ENCODE assay signal across 10 cellular contexts in genomic region chr6:133977983-133978895, GRCh38. TPM values are rescaled to one million over a fixed set of nuclear protein-coding genes. Genes with fewer than 3 reads are reported as not detected.
DNase-seq lines count a peak whose midpoint lies in the region; ATAC-seq and TF ChIP-seq lines count a peak whose summit lies in the region.
"Had no signal": no experiment of that assay in that cellular context is flagged by ENCODE, and none has a peak within 500 bp of the region (broad histone marks: within the 10 kb centered on the region; RNA-seq: fewer than 3 reads in every experiment).

No MANE protein-coding gene starts in this region.

- H3K27ac Mint-ChIP-seq in CD4-positive, CD25-positive, alpha-beta regulatory T cell = peak overlapping the region in 2 of 3 donors; percentile 34 to 62
- peak overlapping the region; percentile 38 for H3K27ac Mint-ChIP-seq in HFFc6
- peak overlapping the region in 4 of 10 donors; percentile 2 to 56 (median 22) for H3K27ac Mint-ChIP-seq in naive thymus-derived CD8-positive, alpha-beta T cell
- no peak overlapping the region for H3K27ac Mint-ChIP-seq in T-cell

- H3K36me3 Mint-ChIP-seq in CD4-positive, CD25-positive, alpha-beta regulatory T cell = peaks cover 22% of the 10 kb centered on the region
- H3K36me3 Mint-ChIP-seq in HFFc6 (ENCODE audit: low read depth) (peaks cover 10% of the 10 kb centered on the region), T-cell (peaks cover 15% of the 10 kb centered on the region)
- peaks cover 4 to 27% (median 8%) of the 10 kb centered on the region in 3 donors for H3K36me3 Mint-ChIP-seq in naive thymus-derived CD8-positive, alpha-beta T cell

- H2AFZ ChIP-seq in hepatocyte = no peak overlapping the region

- no peaks in the 10 kb centered on the region for H3K9me3 ChIP-seq in CD4-positive, CD25-positive, alpha-beta regulatory T cell (ENCODE audit: control insufficient read depth in 2 of 2, low read length in 2 of 2)
- H3K9me3 ChIP-seq in hepatocyte (ENCODE audit: low read depth) = no peaks in the 10 kb centered on the region
- H3K9me3 ChIP-seq: stomach had no signal

- H3K4me2 ChIP-seq in hepatocyte = no peak overlapping the region

- POLR2A ChIA-PET in naive thymus-derived CD8-positive, alpha-beta T cell (lab: Charles Lee) = no interaction called here
- POLR2A ChIA-PET in T-cell (lab: Charles Lee) = no interaction called here

- H3K4me3 Mint-ChIP-seq in CD4-positive, CD25-positive, alpha-beta regulatory T cell = no peak overlapping the region
- H3K4me3 Mint-ChIP-seq in HFFc6 (no peak overlapping the region), T-cell (no peak overlapping the region)
- no peak overlapping the region for H3K4me3 Mint-ChIP-seq in naive thymus-derived CD8-positive, alpha-beta T cell

- H3K9me3 Mint-ChIP-seq in CD4-positive, CD25-positive, alpha-beta regulatory T cell = peaks cover 0 to 1% (median 0%) of the 10 kb centered on the region in 7 donors
- no peaks in the 10 kb centered on the region for H3K9me3 Mint-ChIP-seq in HFFc6
- H3K9me3 Mint-ChIP-seq in naive thymus-derived CD8-positive, alpha-beta T cell = no peaks in the 10 kb centered on the region
- H3K9me3 Mint-ChIP-seq in T-cell = no peaks in the 10 kb centered on the region

- no peak for DNase-seq in CD4-positive, CD25-positive, alpha-beta regulatory T cell
- peak; percentile 66 for DNase-seq in HFFc6
- DNase-seq in SW480 (ENCODE audit: low spot score) = peak; percentile 28
- DNase-seq in hepatocyte (ENCODE audit: low spot score) = peak; percentile 55
- no peak for DNase-seq in KBM-7
- no peak for DNase-seq in naive thymus-derived CD8-positive, alpha-beta T cell
- no peak for DNase-seq in T-cell
- DNase-seq in activated CD4-positive, CD25-positive, alpha-beta regulatory T cell (lab: John Stamatoyannopoulos, UW) = no peak
- DNase-seq: activated T-cell treated with anti-CD3 and anti-CD28 coated beads, Interleukin-2, amount 50 U/mL, for 48 hours; stomach had no signal

- TF ChIP-seq CTCF in HFFc6 (IDR thresholded peaks at IDR 0.05) = no peak
- TF ChIP-seq CTCF in hepatocyte (IDR thresholded peaks at IDR 0.05; ENCODE audit: poor library complexity) = no peak

- in situ Hi-C loops in KBM-7 (cut with MboI; ENCODE audit: low pct_unique_long_range_greater_than_20kb, low sequenced_read_pairs) = no loop called here

- 56% methylated on average over 2 of the region's 2 CpGs for WGBS in hepatocyte (ENCODE audit: low lambda C conversion rate, missing lambda C conversion rate)

- peaks cover 36% of the 10 kb centered on the region for H3K79me2 ChIP-seq in hepatocyte

- no peak overlapping the region for H3K4me3 ChIP-seq in CD4-positive, CD25-positive, alpha-beta regulatory T cell (ENCODE audit: low read depth, low read length)
- no peak overlapping the region for H3K4me3 ChIP-seq in hepatocyte
- H3K4me3 ChIP-seq: stomach had no signal

- no peak for ATAC-seq in CD4-positive, CD25-positive, alpha-beta regulatory T cell (ENCODE audit: low read depth in 2 of 2)
- ATAC-seq in naive thymus-derived CD8-positive, alpha-beta T cell = no peak
- ATAC-seq in T-cell (replicated peaks in 1 of 4) = no peak

- CTCF ChIA-PET in T-cell (lab: Charles Lee) = interaction anchor here (0.6 to 1.2 kb wide), 4 partner anchors 14 to 1204 kb away, joined by 3 to 10 read pairs (median 4); no protein-coding TSS in a partner anchor

- peaks cover 20 to 48% (median 35%) of the 10 kb centered on the region in 4 donors for H3K4me1 Mint-ChIP-seq in CD4-positive, CD25-positive, alpha-beta regulatory T cell
- H3K4me1 Mint-ChIP-seq in HFFc6 (ENCODE audit: low read depth) (peaks cover 40% of the 10 kb centered on the region), T-cell (peaks cover 47 to 48% (median 48%) of the 10 kb centered on the region in 3 donors)
- H3K4me1 Mint-ChIP-seq in naive thymus-derived CD8-positive, alpha-beta T cell = peaks cover 15 to 41% (median 39%) of the 10 kb centered on the region in 4 donors

- H3K36me3 ChIP-seq in CD4-positive, CD25-positive, alpha-beta regulatory T cell (ENCODE audit: control insufficient read depth, insufficient read depth, low read length) = peaks cover 14% of the 10 kb centered on the region
- H3K36me3 ChIP-seq in hepatocyte (replicated peaks; ENCODE audit: insufficient read depth, low read depth) = peaks cover 3% of the 10 kb centered on the region

- no peak overlapping the region for H3K27ac ChIP-seq in CD4-positive, CD25-positive, alpha-beta regulatory T cell (ENCODE audit: insufficient read depth, low read length, poor library complexity, severe bottlenecking)
- no peak overlapping the region for H3K27ac ChIP-seq in hepatocyte
- H3K27ac ChIP-seq: stomach had no signal

- H3K27me3 ChIP-seq in CD4-positive, CD25-positive, alpha-beta regulatory T cell (ENCODE audit: control insufficient read depth, insufficient read depth, low read length) = no peaks in the 10 kb centered on the region
- no peaks in the 10 kb centered on the region for H3K27me3 ChIP-seq in hepatocyte
- H3K27me3 ChIP-seq: stomach had no signal

- no peaks in the 10 kb centered on the region for H3K27me3 Mint-ChIP-seq in CD4-positive, CD25-positive, alpha-beta regulatory T cell
- no peaks in the 10 kb centered on the region; the same call in 1 of the 2 replicates for H3K27me3 Mint-ChIP-seq in HFFc6 (ENCODE audit: insufficient read depth)
- no peaks in the 10 kb centered on the region for H3K27me3 Mint-ChIP-seq in naive thymus-derived CD8-positive, alpha-beta T cell
- no peaks in the 10 kb centered on the region for H3K27me3 Mint-ChIP-seq in T-cell

- peaks cover 9% of the 10 kb centered on the region for H3K4me1 ChIP-seq in CD4-positive, CD25-positive, alpha-beta regulatory T cell (ENCODE audit: control insufficient read depth, insufficient read depth, low read length, poor library complexity, severe bottlenecking)
- H3K4me1 ChIP-seq in hepatocyte (ENCODE audit: insufficient read depth) = no peaks in the 10 kb centered on the region

- H3K9me2 ChIP-seq in hepatocyte (replicated peaks; ENCODE audit: insufficient read depth) = no peaks in the 10 kb centered on the region

- peaks cover 4% of the 10 kb centered on the region for H4K20me1 ChIP-seq in hepatocyte (ENCODE audit: insufficient read depth, poor library complexity, severe bottlenecking)

RNA-seq across cellular contexts. Expression of gene TBPL1, which starts 25.2 kb away (rescaled TPM):
- 32.2 TPM for total RNA-seq in CD4-positive, CD25-positive, alpha-beta regulatory T cell
- 10 to 100 TPM; 55.1 to 73.6 (median 59.1) TPM for polyA plus RNA-seq in CD4-positive, CD25-positive, alpha-beta regulatory T cell
- 10 to 100 TPM; 30.7 to 40.6 (median 34.0) TPM for total RNA-seq in HFFc6 (2021; fragmentation: NEBNext Ultra II Directional; extraction: Animal tissue kit (Norgen Biotek cat#: 25700))
- total RNA-seq in hepatocyte = 26.2 and 38.1 TPM in 2 replicates
- 36.8 and 38.8 TPM in 2 replicates for polyA plus RNA-seq in hepatocyte
- 10 to 100 TPM; 40.8 to 42.0 TPM for total RNA-seq in naive thymus-derived CD8-positive, alpha-beta T cell
- 10 to 100 TPM; 41.4 to 55.7 (median 48.0) TPM for polyA plus RNA-seq in naive thymus-derived CD8-positive, alpha-beta T cell
- 10 to 100 TPM; 27.7 to 30.5 (median 28.9) TPM for total RNA-seq in T-cell

Comparison
In these comparisons a context has a peak if more than half of its experiments do, and no peak if none do; other contexts are left out.
1. DNase-seq: peak in HFFc6 (single experiment), SW480 (single experiment) and hepatocyte (single experiment); none in CD4-positive, CD25-positive, alpha-beta regulatory T cell (0 of 3), KBM-7 (single experiment), naive thymus-derived CD8-positive, alpha-beta T cell (0 of 10), T-cell (0 of 34) and activated CD4-positive, CD25-positive, alpha-beta regulatory T cell (0 of 4).
2. H3K27ac Mint-ChIP-seq: peak in CD4-positive, CD25-positive, alpha-beta regulatory T cell (2 of 3) and HFFc6 (single experiment); none in T-cell (0 of 2).